Comparison of ENCODE assay signal across 21 cellular contexts in the genomic region with DNA sequence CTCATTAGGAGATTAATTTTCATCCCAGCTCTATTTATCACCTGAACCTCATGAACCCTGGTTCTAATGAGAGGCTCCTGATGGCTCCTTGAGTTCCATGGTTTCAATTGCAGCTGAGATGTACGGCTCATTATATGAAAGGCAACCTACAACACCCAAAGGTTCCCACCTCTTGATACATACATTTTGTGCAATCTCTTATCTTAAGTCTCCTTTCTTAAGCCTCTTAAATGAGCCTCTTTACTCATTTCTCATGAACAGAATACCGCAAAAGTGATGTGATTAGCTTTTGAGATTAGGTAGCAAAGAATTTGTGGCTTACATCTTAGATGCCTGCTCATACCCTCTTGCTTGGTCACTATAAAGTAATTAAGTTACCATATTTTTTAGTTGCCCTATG.
"Had no signal": no experiment of that assay in that cellular context is flagged by ENCODE, and none has a peak within 500 bp of the region (broad histone marks: within the 10 kb centered on the region; RNA-seq: fewer than 3 reads in every experiment).

No MANE protein-coding gene starts in this region.

- ATAC-seq: HepG2, Panc1, PC-3, SK-N-SH treated with all-trans-retinoic acid at 6 μM for 48 hours had no signal

- DNase-seq: IMR-90, Kasumi-1, KG1, MM.1S, NCI-H1092 treated with DMSO at 0.1 percent for 48 hours, NCI-H1436, NCI-H187 treated with DMSO at 0.1 percent for 48 hours, NCI-H2029 treated with DMSO at 0.1 percent for 48 hours, NCI-H2171 treated with DMSO at 0.1 percent for 48 hours, NCI-H345, NCI-H446 treated with DMSO at 0.1 percent for 48 hours, NCI-H510A treated with DMSO at 0.1 percent for 48 hours, NCI-H69, NCI-H774, PC-3, SHP77, SJCRH30 had no signal

- H3K9me3 ChIP-seq: SJCRH30 had no signal

- H3K27ac ChIP-seq: RWPE1, SJCRH30 had no signal

- H3K36me3 ChIP-seq: SJCRH30 had no signal

- FAIRE-seq: HepG2 had no signal

- H3K27me3 ChIP-seq: SJCRH30 had no signal

- H3K4me1 ChIP-seq: SJCRH30 had no signal

- H3K4me3 ChIP-seq: SJCRH30 had no signal
